1 cellular context compared by ENCODE assay signal in genomic region chr1:74713849-74714248, GRCh38.
TF ChIP-seq lines count a peak whose summit lies in the region.

No MANE protein-coding gene starts in this region.

TF ChIP-seq in GM12878, 131 proteins besides CTCF, POLR2A, EP300 and RAD21:
- TF ChIP-seq PML (IDR thresholded peaks at IDR 0.05; ENCODE audit: low read length) (no peak), NFXL1 (IDR thresholded peaks at IDR 0.05; ENCODE audit: borderline replicate concordance) (no peak), NKRF (conservative IDR thresholded peaks at IDR 0.05) (no peak), TAF1 (IDR thresholded peaks at IDR 0.05; ENCODE audit: borderline replicate concordance, low read depth, low read length) (0 out of 2 replicates have a peak, but pooled peaks have one; percentile 12), EZH2 (IDR thresholded peaks at IDR 0.05; ENCODE audit: borderline replicate concordance, control insufficient read depth, low read depth, low read length) (no peak), ZBTB4 (CRISPR knock-in tag; IDR thresholded peaks at IDR 0.05) (no peak), KAT2A (conservative IDR thresholded peaks at IDR 0.05; ENCODE audit: control insufficient read depth, low read depth, low read length) (no peak)
